Comparison of ENCODE assay signal across 1 cellular context in genomic region chr10:43172645-43173044, GRCh38.
TF ChIP-seq lines count a peak whose summit lies in the region.

No MANE protein-coding gene starts in this region.

TF ChIP-seq in K562, 482 proteins besides CTCF, POLR2A, EP300 and RAD21 (continued from another document):
- TF ChIP-seq ZBTB1 (CRISPR knock-in tag; IDR thresholded peaks at IDR 0.05; ENCODE audit: borderline replicate concordance, low read depth), result no peak
- TF ChIP-seq PURB (CRISPR knock-in tag; IDR thresholded peaks at IDR 0.05; ENCODE audit: low read depth), result no peak
- TF ChIP-seq PRMT5 (CRISPR knock-in tag; IDR thresholded peaks at IDR 0.05), result no peak
